21 cellular contexts compared by ENCODE assay signal in the genomic region with DNA sequence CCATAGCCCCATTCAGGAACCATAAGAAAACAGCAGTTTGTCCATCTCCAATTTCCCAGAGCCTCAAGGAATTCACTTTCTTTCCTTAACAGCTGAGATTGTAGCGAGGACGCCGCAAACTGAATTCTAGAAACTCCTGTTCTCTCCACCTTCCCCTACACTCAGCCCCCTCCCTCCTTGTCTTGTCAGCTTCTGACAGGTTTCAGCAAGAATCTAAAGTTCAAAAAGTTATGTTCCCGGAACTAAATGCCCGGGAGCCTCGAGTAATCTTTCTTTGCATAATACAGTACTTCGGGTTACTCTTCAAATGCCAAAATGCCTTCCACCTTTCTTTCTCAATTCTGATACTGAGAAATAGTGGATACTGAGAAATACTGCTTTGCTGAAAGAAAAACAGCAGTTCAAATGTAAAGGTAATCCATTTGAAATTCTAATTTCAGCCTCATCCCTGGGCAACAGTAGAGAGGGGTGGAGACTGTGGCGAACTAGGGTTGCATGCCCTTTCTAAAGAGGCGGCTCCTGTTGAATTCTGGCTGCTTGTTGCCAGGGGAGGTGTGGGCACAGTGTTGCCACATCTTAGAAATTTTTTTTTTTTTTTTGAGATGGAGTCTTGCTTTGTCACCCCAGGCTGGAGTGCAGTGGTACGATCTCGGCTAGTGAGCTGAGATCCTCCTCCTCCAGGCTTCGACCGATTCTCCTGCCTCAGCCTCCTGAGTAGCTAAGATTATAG.
DNase-seq lines count a peak whose midpoint lies in the region; ATAC-seq and TF ChIP-seq lines count a peak whose summit lies in the region.
"Had no signal": no experiment of that assay in that cellular context is flagged by ENCODE, and none has a peak within 500 bp of the region (broad histone marks: within the 10 kb centered on the region; RNA-seq: fewer than 3 reads in every experiment).

No MANE protein-coding gene starts in this region.

- H2AK5ac ChIP-seq in neuronal stem cell (ENCODE audit: low read depth, low read length) = no peak overlapping the region

- no peak overlapping the region for H3K9ac ChIP-seq in neuronal stem cell (ENCODE audit: low read depth, low read length, poor library complexity)

- CTCF ChIA-PET in RWPE1 (lab: Yijun Ruan, JAX) = interaction anchor here (0.6 kb wide), 2 partner anchors 8 to 68 kb away, joined by 3 to 4 read pairs; no protein-coding TSS in a partner anchor

- no peak overlapping the region for H3K4me3 Mint-ChIP-seq in GM23338
- H3K4me3 Mint-ChIP-seq: CD8-positive, alpha-beta memory T cell had no signal

- no peak overlapping the region for H4K8ac ChIP-seq in neuronal stem cell (ENCODE audit: low read depth, low read length)

- no peaks in the 10 kb centered on the region for H4K20me1 ChIP-seq in GM23338 (replicated peaks; ENCODE audit: insufficient read depth)

- H3K36me3 Mint-ChIP-seq in GM23338 (ENCODE audit: low read depth) = no peaks in the 10 kb centered on the region
- H3K36me3 Mint-ChIP-seq: CD8-positive, alpha-beta memory T cell had no signal

- no peaks in the 10 kb centered on the region for H3K9me3 Mint-ChIP-seq in GM23338

- H2AFZ ChIP-seq in GM23338 (no peak overlapping the region), neuronal stem cell (ENCODE audit: low read length) (peak overlapping the region; percentile 45)

- peaks cover 5% of the 10 kb centered on the region; the same call in 1 of the 3 replicates for H3K4me1 Mint-ChIP-seq in GM23338
- H3K4me1 Mint-ChIP-seq: CD8-positive, alpha-beta memory T cell had no signal

- H3K36me3 ChIP-seq in GM23338 (ENCODE audit: insufficient read depth) = no peaks in the 10 kb centered on the region
- H3K36me3 ChIP-seq in neuronal stem cell (replicated peaks in 1 of 2; ENCODE audit: control insufficient read depth in 2 of 2, insufficient read depth in 2 of 2, low read length in 2 of 2) = no peaks in the 10 kb centered on the region
- H3K36me3 ChIP-seq: MG63, SJSA1 had no signal

- no peak overlapping the region for H3K18ac ChIP-seq in neuronal stem cell (ENCODE audit: low read length)

- H2BK12ac ChIP-seq in neuronal stem cell (ENCODE audit: low read length) = no peak overlapping the region

- H3K4me3 ChIP-seq in GM23338 = no peak overlapping the region
- no peak overlapping the region for H3K4me3 ChIP-seq in neuronal stem cell (ENCODE audit: low read length in 2 of 2)
- H3K4me3 ChIP-seq: MG63, SJSA1 had no signal

- H3K4ac ChIP-seq in neuronal stem cell (ENCODE audit: low read length) = no peak overlapping the region

- H3F3A ChIP-seq in GM23338 (replicated peaks; ENCODE audit: low read depth) = 0 out of 2 replicates have a peak, but pooled peaks cover 3% of the 10 kb centered on the region

- H3K4me2 ChIP-seq in GM23338 = no peak overlapping the region
- no peak overlapping the region for H3K4me2 ChIP-seq in neuronal stem cell (ENCODE audit: insufficient read depth, low read length, poor library complexity, severe bottlenecking)

- H3K4me1 ChIP-seq in GM23338 (ENCODE audit: insufficient read depth) (no peaks in the 10 kb centered on the region), neuronal stem cell (ENCODE audit: control insufficient read depth in 2 of 2, insufficient read depth in 1 of 2, low read depth in 1 of 2, low read length in 2 of 2) (no peaks in the 10 kb centered on the region)
- H3K4me1 ChIP-seq: SJSA1 had no signal

- no peak overlapping the region for H2BK5ac ChIP-seq in neuronal stem cell (ENCODE audit: low read length)

- no peak overlapping the region for H2BK15ac ChIP-seq in neuronal stem cell (ENCODE audit: low read length)

- no peak overlapping the region for H4K91ac ChIP-seq in neuronal stem cell (ENCODE audit: low read depth, low read length, poor library complexity)

- no CpG with 5 or more reads among the region's 13 CpGs for WGBS in neuronal stem cell (ENCODE audit: extremely low coverage in 2 of 2, insufficient read length in 2 of 2, insufficient replicate concordance in 1 of 2), 2 donors

- H3K9me2 ChIP-seq in GM23338 (ENCODE audit: insufficient read depth) = no peaks in the 10 kb centered on the region; the same call in 1 of the 2 replicates

- no peak for ATAC-seq in GM23338
- ATAC-seq: Right ventricle myocardium inferior had no signal

- DNase-seq in GM23338 (ENCODE audit: low spot score) (peak; percentile 6), RWPE1 (ENCODE audit: low spot score) (peak; percentile 39), epithelial cell of prostate (ENCODE audit: low read depth, low spot score) (no peak), neuronal stem cell (ENCODE audit: low spot score) (no peak), superior temporal gyrus (ENCODE audit: extremely low spot score) (no peak), iPS-NIHi11 (ENCODE audit: low spot score) (no peak), epidermal melanocyte (ENCODE audit: insufficient read length, low spot score) (no peak)
- DNase-seq: Calu3; CD8-positive, alpha-beta memory T cell; DMS153; GOT3; HCEC 1CT; Kasumi-1; MG63; NCI-H1092; NCI-H1436; NCI-H187 treated with DMSO at 0.1 percent for 48 hours; NCI-H2107 had no signal

- TF ChIP-seq CTCF in GM23338 (conservative IDR thresholded peaks at IDR 0.05; ENCODE audit: low read depth in 2 of 2) (no peak), RWPE1 (conservative IDR thresholded peaks at IDR 0.05; ENCODE audit: low read depth) (no peak)

- no peak overlapping the region for H3K14ac ChIP-seq in neuronal stem cell (ENCODE audit: low read length)

- H2BK120ac ChIP-seq in neuronal stem cell (ENCODE audit: low read depth, low read length) = no peak overlapping the region

- no peak overlapping the region for H3K23ac ChIP-seq in neuronal stem cell (ENCODE audit: low read depth, low read length, poor library complexity)

- no peaks in the 10 kb centered on the region for H3K79me2 ChIP-seq in GM23338 (replicated peaks; ENCODE audit: insufficient read depth)

- no peaks in the 10 kb centered on the region for H3K9me3 ChIP-seq in neuronal stem cell (replicated peaks in 1 of 2; ENCODE audit: control insufficient read depth in 2 of 2, insufficient read depth in 1 of 2, low read depth in 1 of 2, low read length in 2 of 2)
- H3K9me3 ChIP-seq: MG63, SJSA1 had no signal

- no peak overlapping the region for H3K27ac Mint-ChIP-seq in GM23338
- H3K27ac Mint-ChIP-seq: CD8-positive, alpha-beta memory T cell had no signal

- POLR2A ChIA-PET in RWPE1 (lab: Yijun Ruan, JAX; ENCODE audit: low non-redundant PET) = no interaction called here

- no peaks in the 10 kb centered on the region for H3K27me3 ChIP-seq in GM23338 (ENCODE audit: insufficient read depth)
- H3K27me3 ChIP-seq in neuronal stem cell (ENCODE audit: control insufficient read depth in 3 of 3, insufficient read depth in 3 of 3, low read depth in 1 of 3, low read length in 3 of 3) = no peaks in the 10 kb centered on the region
- H3K27me3 ChIP-seq: MG63, SJSA1 had no signal

- no peaks in the 10 kb centered on the region for H3K79me1 ChIP-seq in neuronal stem cell (ENCODE audit: low read depth, low read length)

- H3K27me3 Mint-ChIP-seq in GM23338 (ENCODE audit: insufficient read depth, low read depth, poor library complexity) = peaks cover 2% of the 10 kb centered on the region

- no peak overlapping the region for H3K27ac ChIP-seq in GM23338 (ENCODE audit: low read depth)
- peak overlapping the region; percentile 34 for H3K27ac ChIP-seq in RWPE1
- peak overlapping the region; percentile 10 for H3K27ac ChIP-seq in epithelial cell of prostate
- H3K27ac ChIP-seq in neuronal stem cell (replicated peaks; ENCODE audit: low read length) = no peak overlapping the region
- H3K27ac ChIP-seq: C4-2B, SJSA1 had no signal

TF ChIP-seq in GM23338, 12 proteins besides CTCF, POLR2A, EP300 and RAD21 (continues in another document):
- TF ChIP-seq CREB1 (CRISPR knock-in tag; IDR thresholded peaks at IDR 0.05; ENCODE audit: low read depth) (no peak), NANOG (IDR thresholded peaks at IDR 0.05; ENCODE audit: borderline replicate concordance) (no peak), ZNF114 (CRISPR knock-in tag; IDR thresholded peaks at IDR 0.05) (no peak), ZNF331 (CRISPR knock-in tag; IDR thresholded peaks at IDR 0.05; ENCODE audit: low read depth) (no peak)
- TF ChIP-seq, protein P1, sequence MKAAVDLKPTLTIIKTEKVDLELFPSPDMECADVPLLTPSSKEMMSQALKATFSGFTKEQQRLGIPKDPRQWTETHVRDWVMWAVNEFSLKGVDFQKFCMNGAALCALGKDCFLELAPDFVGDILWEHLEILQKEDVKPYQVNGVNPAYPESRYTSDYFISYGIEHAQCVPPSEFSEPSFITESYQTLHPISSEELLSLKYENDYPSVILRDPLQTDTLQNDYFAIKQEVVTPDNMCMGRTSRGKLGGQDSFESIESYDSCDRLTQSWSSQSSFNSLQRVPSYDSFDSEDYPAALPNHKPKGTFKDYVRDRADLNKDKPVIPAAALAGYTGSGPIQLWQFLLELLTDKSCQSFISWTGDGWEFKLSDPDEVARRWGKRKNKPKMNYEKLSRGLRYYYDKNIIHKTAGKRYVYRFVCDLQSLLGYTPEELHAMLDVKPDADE (IDR thresholded peaks at IDR 0.05) = no peak

Comparison
In these comparisons a context has a peak if more than half of its experiments do, and no peak if none do; other contexts are left out.
1. DNase-seq: peak in GM23338 (single experiment) and RWPE1 (single experiment); none in epithelial cell of prostate (single experiment), neuronal stem cell (single experiment), superior temporal gyrus (single experiment), iPS-NIHi11 (single experiment) and epidermal melanocyte (single experiment).
2. H3K27ac ChIP-seq: peak in RWPE1 (single experiment) and epithelial cell of prostate (single experiment); none in GM23338 (single experiment) and neuronal stem cell (single experiment).